23 cellular contexts compared by ENCODE assay signal in the genomic region with DNA sequence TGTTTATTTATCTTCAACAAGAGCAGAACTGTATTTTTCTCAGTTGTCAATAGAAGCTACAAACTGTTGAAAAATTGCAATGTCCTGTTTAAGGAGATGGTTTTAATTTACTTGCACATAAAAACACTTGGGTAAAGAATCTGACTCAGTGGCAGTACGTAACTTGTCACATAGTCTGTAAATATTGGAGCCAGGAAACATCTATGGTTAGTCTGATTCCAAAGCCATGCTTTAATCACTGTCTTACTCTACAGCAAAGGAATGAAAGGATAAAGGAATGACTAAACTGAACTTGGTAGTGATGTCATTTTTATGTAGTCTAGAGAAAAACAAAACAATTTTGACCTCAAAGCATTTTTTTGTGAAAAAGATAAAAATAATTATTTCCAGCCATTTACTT.
A peak's percentile ranks its signal among the peaks of the same experiment; 100 is the strongest.
DNase-seq lines count a peak whose midpoint lies in the region; ATAC-seq and TF ChIP-seq lines count a peak whose summit lies in the region.
"Had no signal": no experiment of that assay in that cellular context is flagged by ENCODE, and none has a peak within 500 bp of the region (broad histone marks: within the 10 kb centered on the region; RNA-seq: fewer than 3 reads in every experiment).

No MANE protein-coding gene starts in this region.

- no peak overlapping the region for H3K27ac ChIP-seq in PC-9
- H3K27ac ChIP-seq: left ventricle myocardium inferior, neural progenitor cell, prostate gland, spleen had no signal

- H3K9me3 ChIP-seq in PC-9 (ENCODE audit: insufficient read depth, low read depth), result no peaks in the 10 kb centered on the region
- H3K9me3 ChIP-seq: mucosa of descending colon, prostate gland had no signal

- no peaks in the 10 kb centered on the region for H3K36me3 ChIP-seq in PC-9 (ENCODE audit: low read depth)
- H3K36me3 ChIP-seq: left ventricle myocardium inferior, neural progenitor cell, prostate gland, spleen had no signal

- no peak overlapping the region for H3K4me2 ChIP-seq in PC-9
- H3K4me2 ChIP-seq: neural progenitor cell had no signal

- in situ Hi-C loops in astrocyte of the cerebellum (cut with HindIII; ENCODE audit: low sequenced_read_pairs), result no loop called here

- ATAC-seq in HG02970 (IDR thresholded peaks at IDR 0.05; ENCODE audit: low FRiP score, unreplicated experiment), result no peak
- no peak for ATAC-seq in HG03439 (IDR thresholded peaks at IDR 0.05; ENCODE audit: unreplicated experiment)
- ATAC-seq: HCT116, mucosa of descending colon had no signal

- no peaks in the 10 kb centered on the region for H4K20me1 ChIP-seq in PC-9 (ENCODE audit: insufficient read depth)

- H3K4me1 ChIP-seq in PC-9 (replicated peaks; ENCODE audit: insufficient read depth), result no peaks in the 10 kb centered on the region
- H3K4me1 ChIP-seq: left ventricle myocardium inferior, neural progenitor cell, prostate gland, spleen had no signal

- POLR2A ChIA-PET in PC-9 (lab: Charles Lee; ENCODE audit: unreplicated experiment) (no interaction called here), GM10248 (lab: Yijun Ruan, JAX) (no interaction called here)

- H2AFZ ChIP-seq in PC-9, result no peak overlapping the region
- H2AFZ ChIP-seq: neural progenitor cell had no signal

- H3K9me2 ChIP-seq in PC-9 (ENCODE audit: insufficient read depth), result no peaks in the 10 kb centered on the region

- peak; percentile 23 for DNase-seq in A172 (ENCODE audit: low spot score)
- peak; percentile 54 for DNase-seq in H4 (ENCODE audit: low spot score)
- DNase-seq in astrocyte of the cerebellum (ENCODE audit: low read depth), result peak; percentile 51
- peak; percentile 48 for DNase-seq in fibroblast of villous mesenchyme (ENCODE audit: low read depth)
- DNase-seq in PC-9, result no peak
- DNase-seq in GM10248 (ENCODE audit: extremely low spot score), result no peak
- DNase-seq: 8988T; activated CD4-positive, alpha-beta T cell treated with anti-CD3 and anti-CD28 coated beads for 4 hours; activated effector memory CD4-positive, alpha-beta T cell treated with Interleukin-2 at 50 U/mL for 16 hours; CD4-positive, CD25-positive, alpha-beta regulatory T cell; DMS 273 treated with DMSO at 0.1 percent for 48 hours; glutamatergic neuron; KBM-7; left ventricle myocardium inferior; mucosa of descending colon; NCI-H2029 treated with DMSO at 0.1 percent for 48 hours; spleen; stimulated activated CD8-positive, alpha-beta memory T cell treated with anti-CD3 and anti-CD28 coated beads, Interleukin-4, amount 100 ng/mL, for 48 hours had no signal

- no TSS peak for BruUV-seq in PC-9 (replicated peaks; lab: Mats Ljungman, UMichigan)

- CTCF ChIA-PET in PC-9 (lab: Charles Lee), result no interaction called here
- CTCF ChIA-PET in GM10248 (lab: Yijun Ruan, JAX), result no interaction called here

- intact Hi-C loops in PC-9 (cut with micrococcal nuclease; ENCODE audit: unreplicated experiment), result no loop called here

- TF ChIP-seq CTCF in astrocyte of the cerebellum (IDR thresholded peaks at IDR 0.05; ENCODE audit: low read depth, low read length, missing control alignments) (no peak), fibroblast of villous mesenchyme (IDR thresholded peaks at IDR 0.05; ENCODE audit: insufficient read depth, low read depth, low read length) (no peak), PC-9 (conservative IDR thresholded peaks at IDR 0.05) (no peak), GM10248 (IDR thresholded peaks at IDR 0.05; ENCODE audit: control extremely low read depth, extremely low read depth, low read depth, missing control alignments) (no peak)

- no peaks in the 10 kb centered on the region for H3K27me3 ChIP-seq in PC-9 (ENCODE audit: insufficient read depth, low read depth)
- H3K27me3 ChIP-seq: neural progenitor cell, spleen had no signal

- H3F3A ChIP-seq in PC-9 (ENCODE audit: insufficient read depth, low read depth), result no peaks in the 10 kb centered on the region

- no peak overlapping the region for H3K4me3 ChIP-seq in astrocyte of the cerebellum (ENCODE audit: low read depth, low read length)
- no peak overlapping the region for H3K4me3 ChIP-seq in fibroblast of villous mesenchyme (ENCODE audit: low read depth, low read length)
- H3K4me3 ChIP-seq in PC-9, result no peak overlapping the region
- H3K4me3 ChIP-seq: left ventricle myocardium inferior, mucosa of descending colon, neural progenitor cell, prostate gland, spleen had no signal

- no peaks in the 10 kb centered on the region for H3K79me2 ChIP-seq in PC-9 (ENCODE audit: low read depth)

Comparison
In these comparisons a context has a peak if more than half of its experiments do, and no peak if none do; other contexts are left out.
1. DNase-seq: peak in A172 (single experiment), H4 (single experiment), astrocyte of the cerebellum (single experiment) and fibroblast of villous mesenchyme (single experiment); none in PC-9 (0 of 2) and GM10248 (single experiment).